In genomic region chr11:56705784-56706396, GRCh38 we compare ENCODE assay signal across 24 cellular contexts. TPM values are rescaled to one million over a fixed set of nuclear protein-coding genes. Genes with fewer than 3 reads are reported as not detected.
A peak's percentile ranks its signal among the peaks of the same experiment; 100 is the strongest.
DNase-seq lines count a peak whose midpoint lies in the region; FAIRE-seq and TF ChIP-seq lines count a peak whose summit lies in the region.
"Had no signal": no experiment of that assay in that cellular context is flagged by ENCODE, and none has a peak within 500 bp of the region (broad histone marks: within the 10 kb centered on the region; RNA-seq: fewer than 3 reads in every experiment).

No MANE protein-coding gene starts in this region.

- no peak for TF ChIP-seq CTCF in bronchial epithelial cell (IDR thresholded peaks at IDR 0.05; ENCODE audit: insufficient read depth, low read length, severe bottlenecking)
- no peak for TF ChIP-seq CTCF in D721Med (IDR thresholded peaks at IDR 0.05; ENCODE audit: insufficient read depth, missing control alignments)

- H3K4ac ChIP-seq in trophoblast cell (ENCODE audit: low read depth, low read length), result no peak overlapping the region

- H2BK120ac ChIP-seq in trophoblast cell (ENCODE audit: insufficient read depth, low read length, poor library complexity), result no peak overlapping the region

- DNase-seq in bronchial epithelial cell (ENCODE audit: low read depth) (peak; percentile 3), trophoblast cell (peak; percentile 30 to 47), glomerular visceral epithelial cell (ENCODE audit: extremely low spot score) (no peak), D721Med (ENCODE audit: insufficient read length, low spot score) (no peak), substantia nigra (lab: John Stamatoyannopoulos, UW) (no peak), NCI-H187 (lab: John Stamatoyannopoulos, UW) (no peak)
- DNase-seq: BE2C; Calu3; CD8-positive, alpha-beta T cell; DMS53; NCI-H1417; NCI-H187 treated with DMSO at 0.1 percent for 48 hours; NCI-H226; NCI-H524; NCI-H82; SHP77; SK-N-SH had no signal

- no peak overlapping the region for H3K18ac ChIP-seq in trophoblast cell (ENCODE audit: low read length)

- H3K4me2 ChIP-seq in BLaER1 treated with 17β-estradiol and CSF1 and Interleukin-3, amounts not matched to agents 10 nM and 100 nM, result peak overlapping the region in 10 of 11 experiments; percentile 5 to 77 (median 60); a peak in 17 of 22 replicates
- no peak overlapping the region for H3K4me2 ChIP-seq in trophoblast cell (ENCODE audit: low read length)
- H3K4me2 ChIP-seq: SK-N-SH had no signal

- H2AK5ac ChIP-seq in trophoblast cell (ENCODE audit: low read length), result no peak overlapping the region

- WGBS in trophoblast cell (ENCODE audit: extremely low coverage, insufficient coverage, insufficient read length), result no CpG with 5 or more reads among the region's 1 CpG

- H3K79me2 ChIP-seq in trophoblast cell (ENCODE audit: control insufficient read depth, insufficient read depth, low read length, poor library complexity), result no peaks in the 10 kb centered on the region

- H3K14ac ChIP-seq in trophoblast cell (ENCODE audit: low read length), result no peak overlapping the region

- no peaks in the 10 kb centered on the region for H3K36me3 ChIP-seq in BLaER1 treated with 17β-estradiol and CSF1 and Interleukin-3, amounts not matched to agents 10 nM and 100 nM
- H3K36me3 ChIP-seq in HUES48 (ENCODE audit: control insufficient read depth, insufficient read depth, low read length) (no peaks in the 10 kb centered on the region), bronchial epithelial cell (ENCODE audit: control insufficient read depth, insufficient read depth, low read length) (no peaks in the 10 kb centered on the region), trophoblast cell (ENCODE audit: control insufficient read depth in 1 of 2, insufficient read depth in 2 of 2, low read length in 2 of 2) (no peaks in the 10 kb centered on the region)
- H3K36me3 ChIP-seq: BE2C, HAP-1 had no signal

- no peak overlapping the region for H4K12ac ChIP-seq in trophoblast cell (ENCODE audit: low read depth, low read length)

- H3K27me3 ChIP-seq in BLaER1 treated with 17β-estradiol and CSF1 and Interleukin-3, amounts not matched to agents 10 nM and 100 nM, result no peaks in the 10 kb centered on the region
- no peaks in the 10 kb centered on the region for H3K27me3 ChIP-seq in HUES48 (ENCODE audit: control insufficient read depth, insufficient read depth, low read length)
- no peaks in the 10 kb centered on the region for H3K27me3 ChIP-seq in bronchial epithelial cell (ENCODE audit: control insufficient read depth, insufficient read depth, low read length)
- no peaks in the 10 kb centered on the region for H3K27me3 ChIP-seq in trophoblast cell (ENCODE audit: insufficient read depth, low read length)
- H3K27me3 ChIP-seq: BE2C had no signal

- H3K4me1 ChIP-seq in BLaER1 treated with 17β-estradiol and CSF1 and Interleukin-3, amounts not matched to agents 10 nM and 100 nM, result peaks cover 0 to 29% (median 25%) of the 10 kb centered on the region in 10 experiments; a peak in 16 of 20 replicates
- H3K4me1 ChIP-seq in HUES48 (ENCODE audit: control insufficient read depth, insufficient read depth, low read length), result no peaks in the 10 kb centered on the region
- peaks cover 2 to 4% of the 10 kb centered on the region in 2 experiments for H3K4me1 ChIP-seq in trophoblast cell (ENCODE audit: control insufficient read depth in 1 of 2, insufficient read depth in 2 of 2, low read length in 2 of 2)
- H3K4me1 ChIP-seq: BE2C, HAP-1 had no signal

- FAIRE-seq in bronchial epithelial cell (lab: Jason Lieb, UNC), result no peak
- no peak for FAIRE-seq in D721Med (lab: Jason Lieb, UNC)
- FAIRE-seq: A204.1 had no signal

- no peaks in the 10 kb centered on the region for H3K79me1 ChIP-seq in trophoblast cell (ENCODE audit: low read length)

- H4K20me1 ChIP-seq in BLaER1 treated with 17β-estradiol and CSF1 and Interleukin-3, amounts not matched to agents 10 nM and 100 nM, result no peaks in the 10 kb centered on the region

- H3K9ac ChIP-seq in BLaER1 treated with 17β-estradiol and CSF1 and Interleukin-3, amounts not matched to agents 10 nM and 100 nM, result no peak overlapping the region
- no peak overlapping the region for H3K9ac ChIP-seq in HUES48 (ENCODE audit: low read depth, low read length)
- no peak overlapping the region for H3K9ac ChIP-seq in trophoblast cell (ENCODE audit: low read length)
- H3K9ac ChIP-seq: SK-N-SH had no signal

- no peak overlapping the region for H2BK5ac ChIP-seq in trophoblast cell (ENCODE audit: low read depth, low read length, poor library complexity)

- no peak overlapping the region for H3K4me3 ChIP-seq in BLaER1 treated with 17β-estradiol and CSF1 and Interleukin-3, amounts not matched to agents 10 nM and 100 nM
- H3K4me3 ChIP-seq in HUES48 (ENCODE audit: low read depth, low read length), result no peak overlapping the region
- H3K4me3 ChIP-seq in bronchial epithelial cell (ENCODE audit: low read depth, low read length), result no peak overlapping the region
- H3K4me3 ChIP-seq in trophoblast cell (ENCODE audit: low read depth, low read length), result no peak overlapping the region
- H3K4me3 ChIP-seq: HAP-1 had no signal

- H2AFZ ChIP-seq in trophoblast cell (ENCODE audit: insufficient read depth, low read length, poor library complexity), result no peak overlapping the region

- H3K23ac ChIP-seq in trophoblast cell (ENCODE audit: low read length), result no peak overlapping the region

- H4K8ac ChIP-seq in trophoblast cell (ENCODE audit: low read depth, low read length), result no peak overlapping the region

- H2BK12ac ChIP-seq in trophoblast cell (ENCODE audit: low read length), result no peak overlapping the region

- H4K91ac ChIP-seq in trophoblast cell (ENCODE audit: low read depth, low read length), result no peak overlapping the region

- no peak overlapping the region; a peak in 1 of 22 replicates for H3K27ac ChIP-seq in BLaER1 treated with 17β-estradiol and CSF1 and Interleukin-3, amounts not matched to agents 10 nM and 100 nM
- peak overlapping the region; percentile 4 for H3K27ac ChIP-seq in HUES48 (ENCODE audit: low read depth, low read length)
- no peak overlapping the region for H3K27ac ChIP-seq in trophoblast cell (ENCODE audit: low read depth, low read length)
- no peak overlapping the region for H3K27ac ChIP-seq in substantia nigra (ENCODE audit: low read depth, low read length, poor library complexity, severe bottlenecking)

- H3K9me3 ChIP-seq in BLaER1 treated with 17β-estradiol and CSF1 and Interleukin-3, amounts not matched to agents 10 nM and 100 nM (replicated peaks in 1 of 11), result peaks cover 0 to 8% (median 5%) of the 10 kb centered on the region in 11 experiments; a peak in 5 of 22 replicates
- H3K9me3 ChIP-seq in HUES48 (ENCODE audit: control insufficient read depth, insufficient read depth, low read length) (no peaks in the 10 kb centered on the region; the same call in 1 of the 2 replicates), trophoblast cell (ENCODE audit: insufficient read depth, low read depth, low read length) (no peaks in the 10 kb centered on the region)
- H3K9me3 ChIP-seq: BE2C, HAP-1, SK-N-SH had no signal

RNA-seq across cellular contexts. Expression of gene OR9G1, which starts 7.0 kb away (rescaled TPM):
- not detected in 2 replicates for total RNA-seq in bronchial epithelial cell
- not detected in 2 replicates for polyA plus RNA-seq in trophoblast cell (2013)
- total RNA-seq: Calu3; CD8-positive, alpha-beta T cell; LHCN-M2; RPMI7951 had no signal
- polyA plus RNA-seq: IgD-negative memory B cell, SK-N-SH had no signal

RNA-seq across cellular contexts. Expression of gene OR5AR1, which starts 42.4 kb away (rescaled TPM):
- total RNA-seq in bronchial epithelial cell, result not detected in 2 replicates
- polyA plus RNA-seq in trophoblast cell (2013), result not detected in 2 replicates
- total RNA-seq: Calu3; CD8-positive, alpha-beta T cell; LHCN-M2; RPMI7951 had no signal
- polyA plus RNA-seq: IgD-negative memory B cell, SK-N-SH had no signal

RNA-seq across cellular contexts. Expression of gene OR9G4, which starts 42.6 kb away (rescaled TPM):
- not detected in 2 replicates for total RNA-seq in bronchial epithelial cell
- not detected in 2 replicates for polyA plus RNA-seq in trophoblast cell (2013)
- total RNA-seq: Calu3; CD8-positive, alpha-beta T cell; LHCN-M2; RPMI7951 had no signal
- polyA plus RNA-seq: IgD-negative memory B cell, SK-N-SH had no signal

Comparison
In these comparisons a context has a peak if more than half of its experiments do, and no peak if none do; other contexts are left out.
1. DNase-seq: peak in bronchial epithelial cell (single experiment) and trophoblast cell (2 of 2); none in glomerular visceral epithelial cell (single experiment), D721Med (single experiment), substantia nigra (0 of 49) and NCI-H187 (0 of 2).